In genomic region chr9:133119461-133120342, GRCh38 we compare ENCODE assay signal across 1 cellular context.
TF ChIP-seq lines count a peak whose summit lies in the region.

No MANE protein-coding gene starts in this region.

TF ChIP-seq in A549, 52 proteins besides CTCF, POLR2A, EP300 and RAD21:
- TF ChIP-seq GATA3 (IDR thresholded peaks at IDR 0.05; ENCODE audit: borderline replicate concordance) (no peak), ZFP36 (IDR thresholded peaks at IDR 0.05; ENCODE audit: borderline replicate concordance, partially characterized antibody) (no peak), USF2 (IDR thresholded peaks at IDR 0.05) (no peak), FOSL2 (IDR thresholded peaks at IDR 0.05) (no peak), FOSL2 (CRISPR knock-in tag; IDR thresholded peaks at IDR 0.05) (no peak), REST (IDR thresholded peaks at IDR 0.05) (no peak), MAFK (IDR thresholded peaks at IDR 0.05; ENCODE audit: partially characterized antibody) (no peak), HDAC2 (IDR thresholded peaks at IDR 0.05) (no peak), ZNF302 (CRISPR knock-in tag; IDR thresholded peaks at IDR 0.05) (no peak), RARB (CRISPR knock-in tag; IDR thresholded peaks at IDR 0.05) (no peak), HOXA7 (CRISPR knock-in tag; IDR thresholded peaks at IDR 0.05) (no peak)
